ENCODE assay signal across 9 cellular contexts in genomic region chr1:75908717-75909152, GRCh38. TPM values are rescaled to one million over a fixed set of nuclear protein-coding genes. Genes with fewer than 3 reads are reported as not detected.
DNase-seq lines count a peak whose midpoint lies in the region; ATAC-seq and TF ChIP-seq lines count a peak whose summit lies in the region.
"Had no signal": no experiment of that assay in that cellular context is flagged by ENCODE, and none has a peak within 500 bp of the region (broad histone marks: within the 10 kb centered on the region; RNA-seq: fewer than 3 reads in every experiment).

No MANE protein-coding gene starts in this region.

- no peaks in the 10 kb centered on the region for H3K27me3 ChIP-seq in neural progenitor cell

- TF ChIP-seq CTCF in GM12872 (IDR thresholded peaks at IDR 0.05; ENCODE audit: insufficient read depth, low read depth, low read length) (peak; percentile 51), brain (conservative IDR thresholded peaks at IDR 0.05) (peak; percentile 63 to 75), neural progenitor cell (IDR thresholded peaks at IDR 0.05) (peak; percentile 71)

- no peaks in the 10 kb centered on the region for H3K4me1 Mint-ChIP-seq in brain
- H3K4me1 Mint-ChIP-seq in neural progenitor cell, result no peaks in the 10 kb centered on the region

- H3K27ac ChIP-seq in neural progenitor cell, result no peak overlapping the region

- H3K9me3 ChIP-seq in neural progenitor cell (ENCODE audit: low read depth), result peaks cover 5% of the 10 kb centered on the region

- no peak overlapping the region for H3K4me3 ChIP-seq in neural progenitor cell

- H3K36me3 Mint-ChIP-seq in brain (no peaks in the 10 kb centered on the region), neural progenitor cell (no peaks in the 10 kb centered on the region)

- H3K9me3 Mint-ChIP-seq in brain, result peaks cover 9 to 23% (median 12%) of the 10 kb centered on the region in 5 experiments
- no peaks in the 10 kb centered on the region for H3K9me3 Mint-ChIP-seq in neural progenitor cell

- DNase-seq in NCI-H2227 (lab: John Stamatoyannopoulos, UW; ENCODE audit: unreplicated experiment), result peak; percentile 71
- DNase-seq in neural progenitor cell (ENCODE audit: low spot score), result peak; percentile 63
- no peak for DNase-seq in occipital lobe (lab: John Stamatoyannopoulos, UW)
- DNase-seq in activated CD4-positive, CD25-positive, alpha-beta regulatory T cell treated with anti-CD3 and anti-CD28 coated beads, Interleukin-2, amount 50 U/mL, for 72 hours, result no peak

- peak overlapping the region; percentile 90 for H2AFZ ChIP-seq in neural progenitor cell (replicated peaks)

- no peak overlapping the region for H3K27ac Mint-ChIP-seq in brain
- no peak overlapping the region for H3K27ac Mint-ChIP-seq in neural progenitor cell

- H3K79me2 ChIP-seq in neural progenitor cell (ENCODE audit: low read depth), result no peaks in the 10 kb centered on the region

- no peaks in the 10 kb centered on the region for H3K27me3 Mint-ChIP-seq in brain
- peaks cover 2% of the 10 kb centered on the region for H3K27me3 Mint-ChIP-seq in neural progenitor cell (ENCODE audit: insufficient read depth, low read depth)

- no peaks in the 10 kb centered on the region for H3K4me1 ChIP-seq in neural progenitor cell

- no peak overlapping the region for H3K9ac ChIP-seq in neural progenitor cell

- H3K4me3 Mint-ChIP-seq in brain, result no peak overlapping the region
- no peak overlapping the region for H3K4me3 Mint-ChIP-seq in neural progenitor cell

- H3K36me3 ChIP-seq in neural progenitor cell, result no peaks in the 10 kb centered on the region

- peak; percentile 62 for ATAC-seq in HG02642 (IDR thresholded peaks at IDR 0.05; ENCODE audit: poor library complexity, unreplicated experiment)
- ATAC-seq in GM21619 (IDR thresholded peaks at IDR 0.05; ENCODE audit: unreplicated experiment), result no peak

- no peak overlapping the region for H3K4me2 ChIP-seq in neural progenitor cell

- no peaks in the 10 kb centered on the region for H4K20me1 ChIP-seq in neural progenitor cell (ENCODE audit: low read depth)

- H3F3A ChIP-seq in neural progenitor cell (ENCODE audit: low read depth), result no peaks in the 10 kb centered on the region

RNA-seq across cellular contexts. Expression of gene ASB17, which starts 23.5 kb away (rescaled TPM):
- not detected for polyA plus RNA-seq in brain (ENCODE audit: insufficient read depth, low read depth, low replicate concordance)
- total RNA-seq in neural progenitor cell (ENCODE audit: low replicate concordance) (not detected in 2 replicates), occipital lobe (not detected)
- total RNA-seq: activated CD8-positive, alpha-beta memory T cell treated with anti-CD3 and anti-CD28 coated beads for 36 hours had no signal

Comparison
In these comparisons a context has a peak if more than half of its experiments do, and no peak if none do; other contexts are left out.
1. DNase-seq: peak in NCI-H2227 (single experiment) and neural progenitor cell (single experiment); none in occipital lobe (single experiment) and activated CD4-positive, CD25-positive, alpha-beta regulatory T cell treated with anti-CD3 and anti-CD28 coated beads, Interleukin-2, amount 50 U/mL, for 72 hours (single experiment).
2. Peak in every context shown above with its lines, with median percentiles within 50 percentile points of each other: CTCF ChIP-seq.